Comparison of ENCODE assay signal across 8 cellular contexts in genomic region chr1:84478876-84479868, GRCh38.
DNase-seq lines count a peak whose midpoint lies in the region; ATAC-seq lines count a peak whose summit lies in the region.

A gene with protein sequence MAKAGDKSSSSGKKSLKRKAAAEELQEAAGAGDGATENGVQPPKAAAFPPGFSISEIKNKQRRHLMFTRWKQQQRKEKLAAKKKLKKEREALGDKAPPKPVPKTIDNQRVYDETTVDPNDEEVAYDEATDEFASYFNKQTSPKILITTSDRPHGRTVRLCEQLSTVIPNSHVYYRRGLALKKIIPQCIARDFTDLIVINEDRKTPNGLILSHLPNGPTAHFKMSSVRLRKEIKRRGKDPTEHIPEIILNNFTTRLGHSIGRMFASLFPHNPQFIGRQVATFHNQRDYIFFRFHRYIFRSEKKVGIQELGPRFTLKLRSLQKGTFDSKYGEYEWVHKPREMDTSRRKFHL (plus strand): TSS chr1:84479266. CDS start chr1:84479282, 16 bp downstream.

- H3K27ac ChIP-seq in caudate nucleus (ENCODE audit: low read depth, low read length), result peak within 1 kb of the TSS; percentile 72

- ATAC-seq in GM18873 (IDR thresholded peaks at IDR 0.05; ENCODE audit: low FRiP score, unreplicated experiment) (peak; percentile 84), HG03139 (IDR thresholded peaks at IDR 0.05; ENCODE audit: unreplicated experiment) (peak; percentile 96)

- DNase-seq in AG08395 (ENCODE audit: low spot score) (peak; percentile 86), NCI-H2196 treated with DMSO at 0.1 percent for 48 hours (lab: John Stamatoyannopoulos, UW; ENCODE audit: unreplicated experiment) (peak; percentile 36), caudate nucleus (lab: John Stamatoyannopoulos, UW) (peak in 58 of 61 donors; percentile 3 to 88 (median 73)), iris pigment epithelial cell (ENCODE audit: low read depth) (peak; percentile 77)
- DNase-seq in activated CD4-positive, CD25-positive, alpha-beta regulatory T cell (lab: John Stamatoyannopoulos, UW), result peak; percentile 40 to 56 (median 50)
- DNase-seq in stimulated activated CD4-positive, alpha-beta T cell treated with anti-CD3 and anti-CD28 coated beads, Interleukin-12 subunit alpha, Interleukin-12 subunit beta, amount 100 ng/mL, for 24 hours (ENCODE audit: low read depth in 2 of 2), result peak; percentile 59 to 68

Comparison
In these comparisons a context has a peak if more than half of its experiments do, and no peak if none do; other contexts are left out.
1. Peak in every context shown above with its lines: DNase-seq, ATAC-seq and H3K27ac ChIP-seq.
2. DNase-seq: peak in every context shown above with its lines; median percentile 86 in AG08395; 77 in iris pigment epithelial cell; 73 in caudate nucleus; 64 in stimulated activated CD4-positive, alpha-beta T cell treated with anti-CD3 and anti-CD28 coated beads, Interleukin-12 subunit alpha, Interleukin-12 subunit beta, amount 100 ng/mL, for 24 hours; 50 in activated CD4-positive, CD25-positive, alpha-beta regulatory T cell; 36 in NCI-H2196 treated with DMSO at 0.1 percent for 48 hours.